8 cellular contexts compared by ENCODE assay signal in genomic region chrX:16870861-16871584, GRCh38. TPM values are rescaled to one million over a fixed set of nuclear protein-coding genes. Genes with fewer than 3 reads are reported as not detected.
DNase-seq lines count a peak whose midpoint lies in the region; ATAC-seq and TF ChIP-seq lines count a peak whose summit lies in the region.

No MANE protein-coding gene starts in this region.

- peaks cover 34% of the 10 kb centered on the region for H3K4me1 Mint-ChIP-seq in osteocyte (ENCODE audit: unreplicated experiment)

- H3K27ac ChIP-seq in BLaER1 = peak overlapping the region; percentile 83

- DNase-seq in M059J (ENCODE audit: low read depth) (peak; percentile 12), germinal center (ENCODE audit: low spot score) (peak; percentile 3), osteocyte (ENCODE audit: extremely low spot score, unreplicated experiment) (peak; percentile 85)
- peak; percentile 26 for DNase-seq in activated CD8-positive, alpha-beta memory T cell treated with anti-CD3 and anti-CD28 coated beads, Interleukin-2, amount 50 U/mL, for 4 hours

- peaks cover 15% of the 10 kb centered on the region; the same call in 1 of the 2 replicates for H3K9me3 ChIP-seq in BLaER1

- no peak for TF ChIP-seq CTCF in osteocyte (IDR thresholded peaks at IDR 0.05)

- peak overlapping the region; percentile 67 for H3K4me3 ChIP-seq in BLaER1

- H3K36me3 Mint-ChIP-seq in osteocyte (ENCODE audit: unreplicated experiment) = no peaks in the 10 kb centered on the region

- no peaks in the 10 kb centered on the region for H3K9me3 Mint-ChIP-seq in osteocyte (ENCODE audit: unreplicated experiment)

- peaks cover 37% of the 10 kb centered on the region for H4K20me1 ChIP-seq in BLaER1

- peaks cover 48% of the 10 kb centered on the region for H3K27me3 ChIP-seq in BLaER1

- H3K36me3 ChIP-seq in BLaER1 = peaks cover 14% of the 10 kb centered on the region; the same call in 1 of the 2 replicates

- H3K9ac ChIP-seq in BLaER1 = peak overlapping the region; percentile 78

- H3K27me3 Mint-ChIP-seq in osteocyte (ENCODE audit: unreplicated experiment) = peaks cover 16% of the 10 kb centered on the region

- peak; percentile 12 for ATAC-seq in GM19452 (IDR thresholded peaks at IDR 0.05; ENCODE audit: unreplicated experiment)
- no peak for ATAC-seq in GM18907 (IDR thresholded peaks at IDR 0.05; ENCODE audit: unreplicated experiment)
- ATAC-seq in HG02678 (IDR thresholded peaks at IDR 0.05; ENCODE audit: unreplicated experiment) = no peak

- H3K4me3 Mint-ChIP-seq in osteocyte (ENCODE audit: unreplicated experiment) = peak overlapping the region; percentile 78

- H3K4me2 ChIP-seq in BLaER1 = peak overlapping the region; percentile 79

- H3K27ac Mint-ChIP-seq in osteocyte (ENCODE audit: unreplicated experiment) = peak overlapping the region; percentile 87

- peaks cover 17% of the 10 kb centered on the region for H3K4me1 ChIP-seq in BLaER1

RNA-seq across cellular contexts. Expression of gene RBBP7, which starts 0.9 kb away (rescaled TPM):
- 216 and 229 TPM in 2 replicates for total RNA-seq in M059J (2014; rRNA removed; shearing (Covaris generic))
- total RNA-seq in osteocyte = 148 and 150 TPM in 2 replicates

Comparison
In these comparisons a context has a peak if more than half of its experiments do, and no peak if none do; other contexts are left out.
1. DNase-seq: peak in every context shown above with its lines; median percentile 85 in osteocyte; 26 in activated CD8-positive, alpha-beta memory T cell treated with anti-CD3 and anti-CD28 coated beads, Interleukin-2, amount 50 U/mL, for 4 hours; 12 in M059J; 3 in germinal center.